ENCODE assay signal across 13 cellular contexts in genomic region chrX:115582035-115582870, GRCh38. TPM values are rescaled to one million over a fixed set of nuclear protein-coding genes. Genes with fewer than 3 reads are reported as not detected.
DNase-seq lines count a peak whose midpoint lies in the region; ATAC-seq and TF ChIP-seq lines count a peak whose summit lies in the region.
"Had no signal": no experiment of that assay in that cellular context is flagged by ENCODE, and none has a peak within 500 bp of the region (broad histone marks: within the 10 kb centered on the region; RNA-seq: fewer than 3 reads in every experiment).

No MANE protein-coding gene starts in this region.

- 36% methylated on average over 11 of the region's 11 CpGs for WGBS in right cardiac atrium

- DNase-seq in ascending aorta (ENCODE audit: low spot score in 2 of 2) (no peak), right cardiac atrium (peak in 1 of 3 donors; percentile 34), amniotic stem cell (lab: John Stamatoyannopoulos, UW) (no peak), NCI-H774 (lab: John Stamatoyannopoulos, UW) (no peak), globus pallidus (ENCODE audit: low spot score) (no peak), 8988T (no peak)
- DNase-seq: DND-41; MV-4-11; NCI-H524; stimulated activated CD4-positive, alpha-beta T cell treated with anti-CD3 and anti-CD28 coated beads, Interleukin-15, amount 100 ng/mL, for 24 hours; SW 1271 had no signal

- H4K20me1 ChIP-seq in BLaER1, result peaks cover 100% of the 10 kb centered on the region

- H3K4me1 ChIP-seq in BLaER1 (peaks cover 54% of the 10 kb centered on the region), ascending aorta (no peaks in the 10 kb centered on the region), right cardiac atrium (ENCODE audit: control insufficient read depth, insufficient read depth, low read length) (peaks cover 1% of the 10 kb centered on the region), rectal smooth muscle tissue (ENCODE audit: control insufficient read depth, insufficient read depth, low read length) (peaks cover 3% of the 10 kb centered on the region)

- intact Hi-C loops in ascending aorta (cut with DNase I) (no loop called here), right cardiac atrium (cut with DNase I) (no loop called here)

- H3K9me3 ChIP-seq in BLaER1 (no peaks in the 10 kb centered on the region), ascending aorta (no peaks in the 10 kb centered on the region), right cardiac atrium (ENCODE audit: control insufficient read depth, low read length) (no peaks in the 10 kb centered on the region)

- peak overlapping the region; percentile 42 for H3K4me2 ChIP-seq in BLaER1

- H3K27ac ChIP-seq in BLaER1, result no peak overlapping the region
- H3K27ac ChIP-seq in ascending aorta, result peak overlapping the region; percentile 73 to 81
- peak overlapping the region; percentile 94 for H3K27ac ChIP-seq in right cardiac atrium (ENCODE audit: low read length)
- H3K27ac ChIP-seq in rectal smooth muscle tissue (ENCODE audit: low read depth, low read length), result peak overlapping the region; percentile 37

- no peak for TF ChIP-seq CTCF in ascending aorta (IDR thresholded peaks at IDR 0.05)

- ATAC-seq in right cardiac atrium, result no peak

- H3K9ac ChIP-seq in BLaER1, result no peak overlapping the region
- no peak overlapping the region for H3K9ac ChIP-seq in rectal smooth muscle tissue (ENCODE audit: low read length)

- H3K4me3 ChIP-seq in BLaER1, result no peak overlapping the region
- H3K4me3 ChIP-seq in ascending aorta, result peak overlapping the region in 1 of 2 donors; percentile 27
- H3K4me3 ChIP-seq in right cardiac atrium (ENCODE audit: low read length), result no peak overlapping the region
- H3K4me3 ChIP-seq in rectal smooth muscle tissue (ENCODE audit: low read length), result no peak overlapping the region

- H3K27me3 ChIP-seq in BLaER1 (peaks cover 76% of the 10 kb centered on the region), ascending aorta (no peaks in the 10 kb centered on the region), right cardiac atrium (ENCODE audit: control insufficient read depth, insufficient read depth) (no peaks in the 10 kb centered on the region), rectal smooth muscle tissue (ENCODE audit: control insufficient read depth, insufficient read depth, low read length) (no peaks in the 10 kb centered on the region)

- H3K36me3 ChIP-seq in BLaER1 (peaks cover 5% of the 10 kb centered on the region; the same call in 1 of the 2 replicates), ascending aorta (no peaks in the 10 kb centered on the region), rectal smooth muscle tissue (ENCODE audit: control insufficient read depth, insufficient read depth, low read length) (no peaks in the 10 kb centered on the region)

RNA-seq across cellular contexts. Expression of gene PLS3, which starts 21.3 kb away (rescaled TPM):
- total RNA-seq in ascending aorta, result 155 TPM
- 10 to 100 TPM; 32.5 to 43.1 (median 37.7) TPM for total RNA-seq in right cardiac atrium
- 23.7 TPM for polyA plus RNA-seq in right cardiac atrium
